In genomic region chr7:19116121-19117080, GRCh38 we compare ENCODE assay signal across 8 cellular contexts. TPM values are rescaled to one million over a fixed set of nuclear protein-coding genes. Genes with fewer than 3 reads are reported as not detected.
DNase-seq lines count a peak whose midpoint lies in the region; ATAC-seq and TF ChIP-seq lines count a peak whose summit lies in the region.

No MANE protein-coding gene starts in this region.

- no peak overlapping the region for H3K27ac Mint-ChIP-seq in activated naive CD4-positive, alpha-beta T cell treated with anti-CD3 and anti-CD28 coated beads for 36 hours

- H3K9me3 ChIP-seq in body of pancreas (no peaks in the 10 kb centered on the region), left lung (no peaks in the 10 kb centered on the region), tibial nerve (no peaks in the 10 kb centered on the region)

- no peaks in the 10 kb centered on the region for H3K36me3 Mint-ChIP-seq in activated naive CD4-positive, alpha-beta T cell treated with anti-CD3 and anti-CD28 coated beads for 36 hours (ENCODE audit: low read depth)

- CTCF ChIA-PET in activated naive CD4-positive, alpha-beta T cell treated with anti-CD3 and anti-CD28 coated beads for 36 hours (lab: Charles Lee) = no interaction called here

- TF ChIP-seq POLR2A in body of pancreas (IDR thresholded peaks at IDR 0.05) = no peak
- TF ChIP-seq POLR2A in tibial nerve (IDR thresholded peaks at IDR 0.05) = no peak

- peaks cover 49% of the 10 kb centered on the region for H3K27me3 Mint-ChIP-seq in activated naive CD4-positive, alpha-beta T cell treated with anti-CD3 and anti-CD28 coated beads for 36 hours (ENCODE audit: low read depth)

- H3K27ac ChIP-seq in body of pancreas = no peak overlapping the region
- H3K27ac ChIP-seq in left lung = no peak overlapping the region
- H3K27ac ChIP-seq in tibial nerve = peak overlapping the region in 2 of 4 donors; percentile 53 to 73

- WGBS in body of pancreas, 2 donors = 1 to 4% methylated on average over 21 to 69 of the region's 69 CpGs
- WGBS in tibial nerve, 2 donors = 2 to 3% methylated on average over 27 to 31 of the region's 69 CpGs

- peak overlapping the region; percentile 50 for H3K4me3 Mint-ChIP-seq in activated naive CD4-positive, alpha-beta T cell treated with anti-CD3 and anti-CD28 coated beads for 36 hours

- no peaks in the 10 kb centered on the region for H3K36me3 ChIP-seq in body of pancreas (replicated peaks in 1 of 2; ENCODE audit: insufficient read depth in 1 of 2, low read depth in 2 of 2)
- no peaks in the 10 kb centered on the region for H3K36me3 ChIP-seq in left lung
- no peaks in the 10 kb centered on the region for H3K36me3 ChIP-seq in tibial nerve

- H3K4me1 Mint-ChIP-seq in activated naive CD4-positive, alpha-beta T cell treated with anti-CD3 and anti-CD28 coated beads for 36 hours (ENCODE audit: low read depth) = peaks cover 3% of the 10 kb centered on the region

- H3K4me1 ChIP-seq in body of pancreas (peaks cover 27% of the 10 kb centered on the region), left lung (peaks cover 0 to 20% of the 10 kb centered on the region in 2 donors), tibial nerve (peaks cover 0 to 69% (median 3%) of the 10 kb centered on the region in 4 donors)

- ATAC-seq in body of pancreas = peak; percentile 30
- peak; percentile 11 for ATAC-seq in left lung
- ATAC-seq in HG03025 (IDR thresholded peaks at IDR 0.05; ENCODE audit: low FRiP score, unreplicated experiment) = no peak

- H3K27me3 ChIP-seq in body of pancreas (peaks cover 0 to 48% of the 10 kb centered on the region in 2 donors), left lung (peaks cover 96 to 100% of the 10 kb centered on the region in 2 donors), tibial nerve (peaks cover 0 to 96% of the 10 kb centered on the region in 2 donors)

- H3K9me3 Mint-ChIP-seq in activated naive CD4-positive, alpha-beta T cell treated with anti-CD3 and anti-CD28 coated beads for 36 hours = no peaks in the 10 kb centered on the region

- DNase-seq in activated naive CD4-positive, alpha-beta T cell treated with anti-CD3 and anti-CD28 coated beads for 36 hours = no peak
- DNase-seq in activated naive CD4-positive, alpha-beta T cell treated with Interleukin-2 at 50 U/mL for 16 hours = no peak
- DNase-seq in NCI-H146 (lab: John Stamatoyannopoulos, UW) (peak; percentile 74), body of pancreas (peak in 1 of 4 donors; percentile 5), left lung (peak in 1 of 2 donors; percentile 71), tibial nerve (ENCODE audit: low spot score in 2 of 2) (peak in 1 of 2 donors; percentile 11), NCI-H187 treated with DMSO at 0.1 percent for 48 hours (lab: John Stamatoyannopoulos, UW) (no peak)

- H3K4me3 ChIP-seq in body of pancreas (no peak overlapping the region), left lung (peak overlapping the region; percentile 9 to 24), tibial nerve (peak overlapping the region; percentile 40 to 70 (median 52))

- TF ChIP-seq CTCF in body of pancreas (IDR thresholded peaks at IDR 0.05) = no peak
- no peak for TF ChIP-seq CTCF in left lung (IDR thresholded peaks at IDR 0.05)
- no peak for TF ChIP-seq CTCF in tibial nerve (IDR thresholded peaks at IDR 0.05)

- TF ChIP-seq EP300 in tibial nerve (IDR thresholded peaks at IDR 0.05) = no peak

- intact Hi-C loops in activated naive CD4-positive, alpha-beta T cell treated with anti-CD3 and anti-CD28 coated beads for 36 hours (cut with micrococcal nuclease) = loop anchor here (5.0 kb wide), 1 partner anchor 551 kb away; no protein-coding TSS in a partner anchor
- intact Hi-C loops in body of pancreas (cut with DNase I) = no loop called here
- intact Hi-C loops in left lung (cut with DNase I) = no loop called here

RNA-seq across cellular contexts. Expression of gene TWIST1, which starts 1.0 kb away (rescaled TPM):
- total RNA-seq in activated naive CD4-positive, alpha-beta T cell treated with anti-CD3 and anti-CD28 coated beads for 36 hours = not detected
- total RNA-seq in body of pancreas (1 to 10 TPM in 1 of 2 donors, under 1 TPM in 1; 0.52 to 3.0 TPM), left lung (under 1 TPM in 1 of 2 donors, not detected in 1; 0.47 TPM), tibial nerve (10 to 100 TPM; 13.6 to 45.9 (median 28.4) TPM)

RNA-seq across cellular contexts. Expression of gene FERD3L, which starts 28.8 kb away (rescaled TPM):
- total RNA-seq in activated naive CD4-positive, alpha-beta T cell treated with anti-CD3 and anti-CD28 coated beads for 36 hours = not detected
- total RNA-seq in body of pancreas (not detected), left lung (not detected), tibial nerve (not detected)

Comparison
In these comparisons a context has a peak if more than half of its experiments do, and no peak if none do; other contexts are left out.
1. H3K4me3 ChIP-seq: peak in left lung (2 of 2) and tibial nerve (4 of 4); none in body of pancreas (0 of 2).